Comparison of ENCODE assay signal across 20 cellular contexts in genomic region chr14:44736326-44736725, GRCh38.
"Had no signal": no experiment of that assay in that cellular context is flagged by ENCODE, and none has a peak within 500 bp of the region (broad histone marks: within the 10 kb centered on the region; RNA-seq: fewer than 3 reads in every experiment).

No MANE protein-coding gene starts in this region.

- H3K27ac ChIP-seq: left ventricle myocardium inferior, pancreas, prostate gland, skin epidermis, suprapubic skin, thoracic aorta, tibial artery, uterus had no signal

- H3K9me3 ChIP-seq: left ventricle myocardium inferior, pancreas, prostate gland, suprapubic skin, thoracic aorta, tibial artery, uterus had no signal

- DNase-seq: islet precursor cell; left ventricle myocardium inferior; naive thymus-derived CD8-positive, alpha-beta T cell; nucleus accumbens; pancreas; posterior cingulate gyrus; retina; right cardiac atrium; stimulated activated CD4-positive, alpha-beta T cell treated with anti-CD3 and anti-CD28 coated beads, Interleukin-12 subunit alpha, Interleukin-12 subunit beta, amount 100 ng/mL, for 4 hours; stimulated activated CD4-positive, alpha-beta T cell treated with anti-CD3 and anti-CD28 coated beads, Interleukin-15, amount 100 ng/mL, for 24 hours; stimulated activated CD4-positive, alpha-beta T cell treated with anti-CD3 and anti-CD28 coated beads, Interleukin-2, amount 100 ng/mL, for 24 hours; stimulated activated CD4-positive, alpha-beta T cell treated with anti-CD3 and anti-CD28 coated beads, Interleukin-4, amount 100 ng/mL, for 1 hour; stimulated activated naive CD4-positive, alpha-beta T cell; tibial artery; trophoblast cell; uterus had no signal

- H3K36me3 ChIP-seq: left ventricle myocardium inferior, pancreas, prostate gland, suprapubic skin, thoracic aorta, tibial artery, uterus had no signal

- H3K4me1 ChIP-seq: left ventricle myocardium inferior, pancreas, prostate gland, suprapubic skin, tibial artery, uterus had no signal

- H3K27me3 ChIP-seq: pancreas, suprapubic skin, tibial artery, uterus had no signal

- H3K4me3 ChIP-seq: left ventricle myocardium inferior, pancreas, prostate gland, skin epidermis, suprapubic skin, thoracic aorta, tibial artery, uterus had no signal
